Comparison of ENCODE assay signal across 13 cellular contexts in the genomic region with DNA sequence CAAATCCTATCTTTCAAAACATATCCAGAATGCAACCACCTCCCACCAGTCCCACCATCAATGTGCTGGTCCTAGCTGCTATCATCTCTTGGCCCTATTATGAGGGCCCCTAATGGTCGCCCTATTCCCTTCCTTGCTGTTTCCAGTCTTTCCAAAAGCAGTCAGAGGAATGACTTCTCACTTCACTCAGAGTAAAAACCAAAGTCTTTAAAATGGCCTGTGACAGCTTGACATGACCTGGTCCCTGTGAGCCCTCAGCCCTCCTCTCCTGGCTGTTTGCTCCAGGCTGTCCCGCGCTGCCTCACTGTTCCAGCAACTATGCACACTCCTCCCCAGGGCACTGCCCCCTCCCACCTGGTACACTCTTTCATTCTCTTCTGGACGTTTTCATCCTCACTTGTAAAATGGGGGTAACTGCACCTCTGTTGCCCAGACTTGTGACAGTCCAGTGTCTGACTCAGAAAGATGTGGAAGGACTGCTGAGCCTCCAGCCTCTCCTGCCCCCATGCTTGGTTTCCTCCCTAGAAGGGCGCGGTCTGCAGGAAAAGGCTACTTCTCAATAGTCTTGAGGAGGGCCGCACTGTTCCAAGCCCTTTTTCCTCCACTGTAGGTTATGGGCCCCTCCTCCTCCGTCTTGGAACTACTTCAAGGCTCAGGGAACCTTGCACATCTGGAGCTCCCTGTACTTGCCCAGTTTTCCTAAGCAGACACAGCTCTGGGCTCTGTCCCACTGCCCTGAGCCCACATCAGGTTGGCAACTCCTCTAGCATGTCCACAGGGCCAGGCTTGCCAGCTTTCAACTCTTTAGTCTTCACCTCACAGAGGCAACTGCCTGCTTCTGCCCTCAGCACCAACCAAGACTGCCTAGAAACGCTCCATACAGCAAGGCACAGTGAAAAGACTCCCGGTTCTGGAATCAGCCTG.
DNase-seq lines count a peak whose midpoint lies in the region; ATAC-seq and TF ChIP-seq lines count a peak whose summit lies in the region.
"Had no signal": no experiment of that assay in that cellular context is flagged by ENCODE, and none has a peak within 500 bp of the region (broad histone marks: within the 10 kb centered on the region; RNA-seq: fewer than 3 reads in every experiment).

No MANE protein-coding gene starts in this region.

- H3K27me3 Mint-ChIP-seq in activated CD4-positive, alpha-beta T cell treated with anti-CD3 and anti-CD28 coated beads for 36 hours, result no peaks in the 10 kb centered on the region
- H3K27me3 Mint-ChIP-seq in WTC11 (ENCODE audit: low read depth) (no peaks in the 10 kb centered on the region), neural progenitor cell (ENCODE audit: insufficient read depth, low read depth) (no peaks in the 10 kb centered on the region)

- H3K9ac ChIP-seq in neural progenitor cell, result no peak overlapping the region

- H3K9me3 ChIP-seq in heart right ventricle (no peaks in the 10 kb centered on the region), psoas muscle (no peaks in the 10 kb centered on the region), neural progenitor cell (ENCODE audit: low read depth) (no peaks in the 10 kb centered on the region)
- H3K9me3 ChIP-seq: A549, SJSA1, spleen had no signal

- H3K4me3 Mint-ChIP-seq in activated CD4-positive, alpha-beta T cell treated with anti-CD3 and anti-CD28 coated beads for 36 hours, result no peak overlapping the region
- H3K4me3 Mint-ChIP-seq in WTC11 (no peak overlapping the region), neural progenitor cell (no peak overlapping the region)

- H3F3A ChIP-seq in neural progenitor cell (ENCODE audit: low read depth), result no peaks in the 10 kb centered on the region

- CTCF ChIA-PET in activated CD4-positive, alpha-beta T cell treated with anti-CD3 and anti-CD28 coated beads for 36 hours (lab: Charles Lee), result no interaction called here
- CTCF ChIA-PET in WTC11 (lab: Charles Lee), result no interaction called here

- peaks cover 28% of the 10 kb centered on the region for H3K36me3 Mint-ChIP-seq in activated CD4-positive, alpha-beta T cell treated with anti-CD3 and anti-CD28 coated beads for 36 hours (ENCODE audit: low read depth)
- H3K36me3 Mint-ChIP-seq in WTC11 (peaks cover 30% of the 10 kb centered on the region), neural progenitor cell (peaks cover 20% of the 10 kb centered on the region)

- intact Hi-C loops in activated CD4-positive, alpha-beta T cell treated with anti-CD3 and anti-CD28 coated beads for 36 hours (cut with DNase I, micrococcal nuclease), result no loop called here
- intact Hi-C loops in heart right ventricle (cut with DNase I) (loop anchor here in 1 of 10 donors (10.0 kb wide), 1 partner anchor 64 kb away; no protein-coding TSS in a partner anchor), psoas muscle (cut with DNase I) (loop anchor here (10.0 kb wide), 1 partner anchor 64 kb away; no protein-coding TSS in a partner anchor)

- peak overlapping the region; percentile 39 for H3K27ac Mint-ChIP-seq in activated CD4-positive, alpha-beta T cell treated with anti-CD3 and anti-CD28 coated beads for 36 hours
- peak overlapping the region; percentile 71 for H3K27ac Mint-ChIP-seq in WTC11
- H3K27ac Mint-ChIP-seq in neural progenitor cell, result no peak overlapping the region

- POLR2A ChIA-PET in activated CD4-positive, alpha-beta T cell treated with anti-CD3 and anti-CD28 coated beads for 36 hours (lab: Charles Lee), result no interaction called here
- POLR2A ChIA-PET in WTC11 (lab: Charles Lee), result interaction anchor here (0.6 kb wide), 1 partner anchor 69 kb away, joined by 4 read pairs; no protein-coding TSS in a partner anchor

- H3K4me1 Mint-ChIP-seq in activated CD4-positive, alpha-beta T cell treated with anti-CD3 and anti-CD28 coated beads for 36 hours, result no peaks in the 10 kb centered on the region
- H3K4me1 Mint-ChIP-seq in WTC11 (no peaks in the 10 kb centered on the region), neural progenitor cell (no peaks in the 10 kb centered on the region)

- no peak overlapping the region for H2AFZ ChIP-seq in neural progenitor cell (replicated peaks)

- H3K27ac ChIP-seq in heart right ventricle (peak overlapping the region; percentile 24 to 80 (median 53)), psoas muscle (peak overlapping the region; percentile 85), neural progenitor cell (no peak overlapping the region)
- H3K27ac ChIP-seq: A549, SJSA1 had no signal

- H4K20me1 ChIP-seq in neural progenitor cell (ENCODE audit: low read depth), result peaks cover 13% of the 10 kb centered on the region

- no peaks in the 10 kb centered on the region for H3K27me3 ChIP-seq in heart right ventricle
- H3K27me3 ChIP-seq in psoas muscle (ENCODE audit: insufficient read depth in 3 of 3, low read length in 2 of 3), result no peaks in the 10 kb centered on the region
- no peaks in the 10 kb centered on the region for H3K27me3 ChIP-seq in neural progenitor cell
- H3K27me3 ChIP-seq: SJSA1, spleen had no signal

- H3K79me2 ChIP-seq in neural progenitor cell (ENCODE audit: low read depth), result no peaks in the 10 kb centered on the region

- H3K4me1 ChIP-seq in heart right ventricle (peaks cover 0 to 35% (median 9%) of the 10 kb centered on the region in 9 donors), psoas muscle (peaks cover 76% of the 10 kb centered on the region), neural progenitor cell (no peaks in the 10 kb centered on the region)
- H3K4me1 ChIP-seq: A549, SJSA1 had no signal

- H3K36me3 ChIP-seq in heart right ventricle (peaks cover 0 to 100% (median 35%) of the 10 kb centered on the region in 9 donors), psoas muscle (ENCODE audit: insufficient read depth in 1 of 2, low read depth in 1 of 2) (peaks cover 7 to 65% of the 10 kb centered on the region in 2 donors), neural progenitor cell (no peaks in the 10 kb centered on the region)

- TF ChIP-seq CTCF in WTC11 (IDR thresholded peaks at IDR 0.05), result no peak
- TF ChIP-seq CTCF in heart right ventricle (IDR thresholded peaks at IDR 0.05), result no peak
- TF ChIP-seq CTCF in psoas muscle (IDR thresholded peaks at IDR 0.05), result no peak
- no peak for TF ChIP-seq CTCF in neural progenitor cell (IDR thresholded peaks at IDR 0.05)

- WGBS in heart right ventricle, 2 donors, result 76 to 83% methylated on average over 10 of the region's 10 CpGs
- WGBS in psoas muscle, 3 donors, result 74 to 78% (median 76%) methylated on average over 10 of the region's 10 CpGs

- no peak for ATAC-seq in activated CD4-positive, alpha-beta T cell treated with anti-CD3 and anti-CD28 coated beads for 36 hours
- ATAC-seq in WTC11 (no peak), heart right ventricle (peak; percentile 53 to 82 (median 74)), psoas muscle (peak in 1 of 4 donors; percentile 0)
- ATAC-seq: A549 had no signal

- no peak overlapping the region for H3K4me2 ChIP-seq in neural progenitor cell
- H3K4me2 ChIP-seq: A549 had no signal

- H3K9me3 Mint-ChIP-seq in activated CD4-positive, alpha-beta T cell treated with anti-CD3 and anti-CD28 coated beads for 36 hours (ENCODE audit: low read depth), result no peaks in the 10 kb centered on the region
- H3K9me3 Mint-ChIP-seq in WTC11 (no peaks in the 10 kb centered on the region), neural progenitor cell (peaks cover 3% of the 10 kb centered on the region)

- no peak for DNase-seq in activated CD4-positive, alpha-beta T cell treated with anti-CD3 and anti-CD28 coated beads for 36 hours
- DNase-seq in activated CD4-positive, alpha-beta T cell treated with anti-CD3 and anti-CD28 coated beads, Interleukin-2, amount 50 U/mL, for 48 hours, result no peak
- DNase-seq in WTC11 (ENCODE audit: low spot score) (no peak), heart right ventricle (no peak), psoas muscle (peak in 1 of 2 donors; percentile 38), A172 (ENCODE audit: low spot score) (no peak), neural progenitor cell (ENCODE audit: low spot score) (no peak), foreskin melanocyte (no peak)
- DNase-seq: NCI-H1417 treated with DMSO at 0.1 percent for 48 hours, NCI-H524, spleen had no signal

- H3K4me3 ChIP-seq in heart right ventricle (no peak overlapping the region), psoas muscle (no peak overlapping the region), neural progenitor cell (no peak overlapping the region)
- H3K4me3 ChIP-seq: A549, SJSA1, spleen had no signal

TF ChIP-seq in WTC11, 78 proteins besides CTCF, POLR2A, EP300 and RAD21 (continues in another document):
- TF ChIP-seq, protein P1, sequence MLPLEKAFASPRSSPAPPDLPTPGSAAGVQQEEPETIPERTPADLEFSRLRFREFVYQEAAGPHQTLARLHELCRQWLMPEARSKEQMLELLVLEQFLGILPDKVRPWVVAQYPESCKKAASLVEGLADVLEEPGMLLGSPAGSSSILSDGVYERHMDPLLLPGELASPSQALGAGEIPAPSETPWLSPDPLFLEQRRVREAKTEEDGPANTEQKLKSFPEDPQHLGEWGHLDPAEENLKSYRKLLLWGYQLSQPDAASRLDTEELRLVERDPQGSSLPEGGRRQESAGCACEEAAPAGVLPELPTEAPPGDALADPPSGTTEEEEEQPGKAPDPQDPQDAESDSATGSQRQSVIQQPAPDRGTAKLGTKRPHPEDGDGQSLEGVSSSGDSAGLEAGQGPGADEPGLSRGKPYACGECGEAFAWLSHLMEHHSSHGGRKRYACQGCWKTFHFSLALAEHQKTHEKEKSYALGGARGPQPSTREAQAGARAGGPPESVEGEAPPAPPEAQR (CRISPR knock-in tag; IDR thresholded peaks at IDR 0.05), result no peak
- TF ChIP-seq, protein P2, sequence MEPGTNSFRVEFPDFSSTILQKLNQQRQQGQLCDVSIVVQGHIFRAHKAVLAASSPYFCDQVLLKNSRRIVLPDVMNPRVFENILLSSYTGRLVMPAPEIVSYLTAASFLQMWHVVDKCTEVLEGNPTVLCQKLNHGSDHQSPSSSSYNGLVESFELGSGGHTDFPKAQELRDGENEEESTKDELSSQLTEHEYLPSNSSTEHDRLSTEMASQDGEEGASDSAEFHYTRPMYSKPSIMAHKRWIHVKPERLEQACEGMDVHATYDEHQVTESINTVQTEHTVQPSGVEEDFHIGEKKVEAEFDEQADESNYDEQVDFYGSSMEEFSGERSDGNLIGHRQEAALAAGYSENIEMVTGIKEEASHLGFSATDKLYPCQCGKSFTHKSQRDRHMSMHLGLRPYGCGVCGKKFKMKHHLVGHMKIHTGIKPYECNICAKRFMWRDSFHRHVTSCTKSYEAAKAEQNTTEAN (CRISPR knock-in tag; IDR thresholded peaks at IDR 0.05), result no peak
- no peak for TF ChIP-seq FOXK1 (CRISPR knock-in tag; IDR thresholded peaks at IDR 0.05)

Comparison
In these comparisons a context has a peak if more than half of its experiments do, and no peak if none do; other contexts are left out.
1. ATAC-seq: peak in heart right ventricle (8 of 8); none in activated CD4-positive, alpha-beta T cell treated with anti-CD3 and anti-CD28 coated beads for 36 hours (single experiment) and WTC11 (single experiment).
2. intact Hi-C loops: an anchor here in psoas muscle (10.0 kb wide); none called in activated CD4-positive, alpha-beta T cell treated with anti-CD3 and anti-CD28 coated beads for 36 hours.